Comparison of ENCODE assay signal across 8 cellular contexts in the genomic region with DNA sequence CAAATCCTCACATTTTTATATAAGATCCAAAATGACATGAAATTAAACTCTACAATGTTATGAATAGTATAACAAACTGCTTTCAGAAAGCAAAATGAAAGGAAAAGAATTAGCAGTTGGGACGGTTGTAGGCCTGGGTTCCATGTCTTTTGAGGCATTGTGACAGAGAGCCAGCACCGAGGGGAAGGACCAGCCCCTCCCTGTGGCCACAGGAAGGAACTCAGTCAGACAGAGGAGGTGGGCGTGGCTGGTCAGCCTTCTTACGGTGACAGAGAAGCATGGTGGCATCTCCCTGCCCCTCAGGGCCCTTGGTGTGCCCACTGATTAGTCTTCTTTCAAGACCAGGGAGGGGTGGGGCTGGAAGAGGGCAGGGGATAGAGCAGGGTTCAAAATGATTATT. TPM values are rescaled to one million over a fixed set of nuclear protein-coding genes. Genes with fewer than 3 reads are reported as not detected.
DNase-seq lines count a peak whose midpoint lies in the region; ATAC-seq, FAIRE-seq and TF ChIP-seq lines count a peak whose summit lies in the region.

No MANE protein-coding gene starts in this region.

- H3K4me1 ChIP-seq in SJCRH30 (peaks cover 7% of the 10 kb centered on the region; the same call in 1 of the 2 replicates), GM12878 (ENCODE audit: control insufficient read depth, insufficient read depth, low read length) (peaks cover 5% of the 10 kb centered on the region), lung (ENCODE audit: control insufficient read depth in 2 of 2, insufficient read depth in 2 of 2, low read length in 2 of 2) (peaks cover 0 to 36% of the 10 kb centered on the region in 2 donors)

- H3K9ac ChIP-seq in GM12878 (ENCODE audit: control insufficient read depth, insufficient read depth, low read length), result no peak overlapping the region

- RAD21 ChIA-PET in GM12878 (lab: Charles Lee; ENCODE audit: unreplicated experiment), result no interaction called here

- SMC1A ChIA-PET in GM12878 (lab: Charles Lee; ENCODE audit: uncharacterized antibody, unreplicated experiment), result no interaction called here

- in situ Hi-C loops in GM12878 (cut with MboI), result no loop called here

- H3K9me3 ChIP-seq in SJCRH30 (replicated peaks), result no peaks in the 10 kb centered on the region
- H3K9me3 ChIP-seq in GM12878 (replicated peaks; ENCODE audit: control insufficient read depth, insufficient read depth, low read length), result no peaks in the 10 kb centered on the region
- no peaks in the 10 kb centered on the region for H3K9me3 ChIP-seq in lung (ENCODE audit: control insufficient read depth in 2 of 2, insufficient read depth in 1 of 2, low read length in 1 of 2)

- DNase-seq in A172 (ENCODE audit: low spot score) (peak; percentile 66), GM10266 (ENCODE audit: extremely low spot score) (peak; percentile 65), SJCRH30 (peak; percentile 45 to 49), GM12878 (ENCODE audit: low read depth, low spot score) (no peak), lung (ENCODE audit: low spot score) (peak; percentile 69), sciatic nerve (ENCODE audit: low spot score) (no peak)

- ATAC-seq in HG03354 (IDR thresholded peaks at IDR 0.05; ENCODE audit: poor library complexity, severe bottlenecking, unreplicated experiment) (peak; percentile 71), GM12878 (peak; percentile 85), lung (ENCODE audit: insufficient read depth, low FRiP score) (no peak), sciatic nerve (no peak), GM19397 (IDR thresholded peaks at IDR 0.05; ENCODE audit: unreplicated experiment) (no peak)

- no peak for TF ChIP-seq EP300 in GM12878 (IDR thresholded peaks at IDR 0.05; ENCODE audit: borderline replicate concordance in 1 of 2, control insufficient read depth in 1 of 2, low read depth in 2 of 2, low read length in 2 of 2)

- WGBS in GM12878 (ENCODE audit: insufficient coverage, insufficient replicate concordance, low lambda C conversion rate, missing lambda C conversion rate), result 24% methylated on average over 4 of the region's 4 CpGs
- 9 to 18% methylated on average over 4 of the region's 4 CpGs for WGBS in lung, 2 donors

- POLR2A ChIA-PET in GM12878 (lab: Charles Lee), result no interaction called here

- H3K79me2 ChIP-seq in GM12878 (ENCODE audit: control insufficient read depth, insufficient read depth, low read length), result peaks cover 3% of the 10 kb centered on the region

- BruUV-seq in GM12878 (replicated peaks; lab: Mats Ljungman, UMichigan), result no TSS peak

- H3K27ac ChIP-seq in SJCRH30, result no peak overlapping the region
- H3K27ac ChIP-seq in GM12878 (ENCODE audit: control insufficient read depth, insufficient read depth), result no peak overlapping the region
- H3K27ac ChIP-seq in lung (ENCODE audit: low read depth in 1 of 2, low read length in 1 of 2), result peak overlapping the region in 1 of 2 donors; percentile 30

- intact Hi-C loops in GM12878 (cut with micrococcal nuclease; ENCODE audit: unreplicated experiment) (no loop called here), sciatic nerve (cut with DNase I) (loop anchor here (5.0 to 10.0 kb wide), 2 partner anchors 92 to 240 kb away; no protein-coding TSS in a partner anchor)

- TF ChIP-seq POLR2A in GM12878 (IDR thresholded peaks at IDR 0.05; ENCODE audit: low read depth, low read length), result no peak

- peak; percentile 37; the same call in 1 of the 2 replicates for TF ChIP-seq RAD21 in GM12878 (IDR thresholded peaks at IDR 0.05; ENCODE audit: insufficient read depth, low read depth, low read length)

- no peaks in the 10 kb centered on the region for H4K20me1 ChIP-seq in GM12878 (ENCODE audit: control insufficient read depth, insufficient read depth)

- H3K27me3 ChIP-seq in SJCRH30 (no peaks in the 10 kb centered on the region), GM12878 (replicated peaks in 1 of 2; ENCODE audit: control insufficient read depth in 2 of 2, insufficient read depth in 2 of 2, low read length in 1 of 2) (no peaks in the 10 kb centered on the region), lung (ENCODE audit: control insufficient read depth, insufficient read depth) (no peaks in the 10 kb centered on the region)

- H3K36me3 ChIP-seq in SJCRH30, result no peaks in the 10 kb centered on the region
- no peaks in the 10 kb centered on the region; a peak in 1 of 4 replicates for H3K36me3 ChIP-seq in GM12878 (ENCODE audit: control insufficient read depth in 2 of 2, insufficient read depth in 2 of 2, low read length in 1 of 2)
- peaks cover 2 to 30% of the 10 kb centered on the region in 2 donors for H3K36me3 ChIP-seq in lung (ENCODE audit: control insufficient read depth in 2 of 2, insufficient read depth in 2 of 2, low read length in 2 of 2)

- CTCF ChIA-PET in GM12878 (lab: Yijun Ruan, JAX), result no interaction called here

- H3K4me3 ChIP-seq in SJCRH30, result no peak overlapping the region
- no peak overlapping the region for H3K4me3 ChIP-seq in GM12878
- H3K4me3 ChIP-seq in lung, result no peak overlapping the region

- FAIRE-seq in GM12878 (lab: Jason Lieb, UNC), result peak; percentile 59

- no peak overlapping the region for H2AFZ ChIP-seq in GM12878 (ENCODE audit: control insufficient read depth, low read depth, low read length)

- peak; percentile 29 for TF ChIP-seq CTCF in GM10266 (IDR thresholded peaks at IDR 0.05; ENCODE audit: control insufficient read depth, insufficient read depth, low read depth, missing control alignments)
- TF ChIP-seq CTCF in GM12878 (IDR thresholded peaks at IDR 0.05 in 2 of 3, conservative IDR thresholded peaks at IDR 0.05 in 1 of 3; ENCODE audit: control insufficient read depth in 2 of 3, extremely low read depth in 1 of 3, insufficient read depth in 1 of 3, low read depth in 3 of 3, low read length in 3 of 3), result peak; percentile 31 to 47 (median 39)
- TF ChIP-seq CTCF in lung (IDR thresholded peaks at IDR 0.05; ENCODE audit: control extremely low read depth, extremely low read depth), result no peak

- no peak overlapping the region for H3K4me2 ChIP-seq in GM12878 (ENCODE audit: control insufficient read depth, insufficient read depth)

RNA-seq across cellular contexts. Expression of a gene that starts 5.7 kb away (rescaled TPM):
- total RNA-seq in A172 (2014; rRNA removed; shearing (Covaris generic)), result 4.0 and 5.1 TPM in 2 replicates
- total RNA-seq in SJCRH30 (2014; rRNA removed; shearing (Covaris generic)), result 5.6 and 5.7 TPM in 2 replicates
- 4.3 and 5.1 TPM in 2 replicates for total RNA-seq in GM12878 (2013; cell fraction: nucleolus; rRNA removed)
- total RNA-seq in GM12878 (2014; rRNA removed) (1.4 TPM in 2 replicates), GM12878 (2014; rRNA removed; fragmentation: Illumina TruSeq; extraction: Trizol) (1.1 TPM in 2 replicates), GM12878 (2021) (6.9 and 7.4 TPM in 2 replicates), lung (10 to 100 TPM in 1 of 2 donors, 1 to 10 TPM in 1; 6.0 to 15.3 TPM), sciatic nerve (10.0 TPM)
- 1.4 TPM for polyA plus RNA-seq in GM12878 (2011; ENCODE audit: low read depth)
- polyA plus RNA-seq in GM12878 (2011; rRNA removed) (0.72 and 1.7 TPM in 2 replicates), GM12878 (2014; fragmentation: Illumina TruSeq; extraction: Trizol) (1.2 and 1.8 TPM in 2 replicates), GM12878 (2014; fragmentation: Nextera tagmentation; extraction: Ambion mirVana) (under 1 TPM; 0.29 to 0.69 TPM), GM12878 (2014; rRNA removed) (2.7 and 3.7 TPM in 2 replicates), GM12878 (2016; fragmentation: Nextera tagmentation; extraction: Ambion mirVana) (1 to 10 TPM; 2.8 to 3.3 TPM), lung (10 to 100 TPM in 1 of 2 donors, 1 to 10 TPM in 1; 6.2 to 13.0 TPM)
- polyA plus RNA-seq in GM12878 (2011; cell fraction: cytosol; rRNA removed), result 2.5 and 2.7 TPM in 2 replicates
- polyA plus RNA-seq in GM12878 (2011; cell fraction: nucleus; rRNA removed), result 5.4 and 8.8 TPM in 2 replicates
- polyA plus RNA-seq in GM12878 (2012), result 3.7 and 4.1 TPM in 2 replicates
- 2.8 and 5.1 TPM in 2 replicates for polyA minus RNA-seq in GM12878 (2011; rRNA and poly(A)+ RNA removed)
- polyA minus RNA-seq in GM12878 (2011; cell fraction: cytosol; rRNA and poly(A)+ RNA removed), result 2.1 TPM in 2 replicates
- polyA minus RNA-seq in GM12878 (2011; cell fraction: nucleus; rRNA and poly(A)+ RNA removed), result 5.0 and 7.0 TPM in 2 replicates

RNA-seq across cellular contexts. Expression of a gene that starts 6.4 kb away (rescaled TPM):
- total RNA-seq in A172 (2014; rRNA removed; shearing (Covaris generic)), result 15.5 and 20.6 TPM in 2 replicates
- 20.4 and 21.1 TPM in 2 replicates for total RNA-seq in SJCRH30 (2014; rRNA removed; shearing (Covaris generic))
- total RNA-seq in GM12878 (2013; cell fraction: nucleolus; rRNA removed), result 44.1 and 54.1 TPM in 2 replicates
- total RNA-seq in GM12878 (2014; rRNA removed), result 9.7 and 9.9 TPM in 2 replicates
- 9.4 and 10.0 TPM in 2 replicates for total RNA-seq in GM12878 (2014; rRNA removed; fragmentation: Illumina TruSeq; extraction: Trizol)
- 50.2 and 50.8 TPM in 2 replicates for total RNA-seq in GM12878 (2021)
- polyA plus RNA-seq in GM12878 (2011; ENCODE audit: low read depth), result 20.3 TPM
- 28.3 and 45.4 TPM in 2 replicates for polyA plus RNA-seq in GM12878 (2011; rRNA removed)
- polyA plus RNA-seq in GM12878 (2011; cell fraction: cytosol; rRNA removed), result 50.4 and 59.0 TPM in 2 replicates
- polyA plus RNA-seq in GM12878 (2011; cell fraction: nucleus; rRNA removed), result 40.6 and 53.8 TPM in 2 replicates
- 21.3 and 31.1 TPM in 2 replicates for polyA plus RNA-seq in GM12878 (2012)
- 37.6 and 39.7 TPM in 2 replicates for polyA plus RNA-seq in GM12878 (2014; fragmentation: Illumina TruSeq; extraction: Trizol)
- polyA plus RNA-seq in GM12878 (2014; fragmentation: Nextera tagmentation; extraction: Ambion mirVana), result 1 to 10 TPM; 7.9 to 8.7 TPM
- polyA plus RNA-seq in GM12878 (2014; rRNA removed), result 41.1 and 43.5 TPM in 2 replicates
- 10 to 100 TPM; 53.2 to 72.2 TPM for polyA plus RNA-seq in GM12878 (2016; fragmentation: Nextera tagmentation; extraction: Ambion mirVana)
- 33.4 and 50.6 TPM in 2 replicates for polyA minus RNA-seq in GM12878 (2011; rRNA and poly(A)+ RNA removed)
- polyA minus RNA-seq in GM12878 (2011; cell fraction: cytosol; rRNA and poly(A)+ RNA removed), result 28.3 and 28.5 TPM in 2 replicates
- polyA minus RNA-seq in GM12878 (2011; cell fraction: nucleus; rRNA and poly(A)+ RNA removed), result 19.0 and 30.3 TPM in 2 replicates
- 10 to 100 TPM; 14.7 to 54.8 TPM for total RNA-seq in lung
- polyA plus RNA-seq in lung, result 10 to 100 TPM; 22.7 to 72.7 TPM
- 25.9 TPM for total RNA-seq in sciatic nerve

RNA-seq across cellular contexts. Expression of a gene that starts 23.9 kb away (rescaled TPM):
- total RNA-seq in A172 (2014; rRNA removed; shearing (Covaris generic)), result 0.12 TPM in 1 of 2 replicates, not detected in the other
- total RNA-seq in SJCRH30 (2014; rRNA removed; shearing (Covaris generic)), result not detected in 2 replicates
- not detected in 2 replicates for total RNA-seq in GM12878 (2013; cell fraction: nucleolus; rRNA removed)
- not detected in 2 replicates for total RNA-seq in GM12878 (2014; rRNA removed)
- total RNA-seq in GM12878 (2014; rRNA removed; fragmentation: Illumina TruSeq; extraction: Trizol), result not detected in 2 replicates
- total RNA-seq in GM12878 (2021), result not detected in 2 replicates
- polyA plus RNA-seq in GM12878 (2011; ENCODE audit: low read depth), result not detected
- polyA plus RNA-seq in GM12878 (2011; rRNA removed), result 0.03 TPM in 1 of 2 replicates, not detected in the other
- 0.03 and 0.10 TPM in 2 replicates for polyA plus RNA-seq in GM12878 (2011; cell fraction: cytosol; rRNA removed)
- polyA plus RNA-seq in GM12878 (2011; cell fraction: nucleus; rRNA removed), result 0.04 and 0.15 TPM in 2 replicates
- polyA plus RNA-seq in GM12878 (2012), result not detected in 2 replicates
- not detected in 2 replicates for polyA plus RNA-seq in GM12878 (2014; fragmentation: Illumina TruSeq; extraction: Trizol)
- not detected for polyA plus RNA-seq in GM12878 (2014; fragmentation: Nextera tagmentation; extraction: Ambion mirVana)
- not detected in 2 replicates for polyA plus RNA-seq in GM12878 (2014; rRNA removed)
- not detected for polyA plus RNA-seq in GM12878 (2016; fragmentation: Nextera tagmentation; extraction: Ambion mirVana)
- not detected in 2 replicates for polyA minus RNA-seq in GM12878 (2011; rRNA and poly(A)+ RNA removed)
- not detected in 2 replicates for polyA minus RNA-seq in GM12878 (2011; cell fraction: cytosol; rRNA and poly(A)+ RNA removed)
- not detected in 2 replicates for polyA minus RNA-seq in GM12878 (2011; cell fraction: nucleus; rRNA and poly(A)+ RNA removed)
- under 1 TPM; 0.14 to 0.43 TPM for total RNA-seq in lung
- polyA plus RNA-seq in lung, result under 1 TPM; 0.18 to 0.21 TPM
- total RNA-seq in sciatic nerve, result not detected

RNA-seq across cellular contexts. Expression of a gene that starts 30.8 kb away (rescaled TPM):
- total RNA-seq in A172 (2014; rRNA removed; shearing (Covaris generic)), result 6.4 and 8.0 TPM in 2 replicates
- total RNA-seq in SJCRH30 (2014; rRNA removed; shearing (Covaris generic)), result 3.5 and 3.9 TPM in 2 replicates
- total RNA-seq in GM12878 (2013; cell fraction: nucleolus; rRNA removed), result 0.24 and 0.40 TPM in 2 replicates
- total RNA-seq in GM12878 (2014; rRNA removed) (not detected in 2 replicates), GM12878 (2014; rRNA removed; fragmentation: Illumina TruSeq; extraction: Trizol) (not detected in 2 replicates), GM12878 (2021) (0.13 and 0.56 TPM in 2 replicates), lung (10 to 100 TPM; 35.3 to 44.5 TPM), sciatic nerve (44.0 TPM)
- not detected for polyA plus RNA-seq in GM12878 (2011; ENCODE audit: low read depth)
- polyA plus RNA-seq in GM12878 (2011; rRNA removed) (not detected in 2 replicates), GM12878 (2014; fragmentation: Illumina TruSeq; extraction: Trizol) (not detected in 2 replicates), GM12878 (2014; fragmentation: Nextera tagmentation; extraction: Ambion mirVana) (not detected), GM12878 (2014; rRNA removed) (0.10 TPM in 1 of 2 replicates, not detected in the other), GM12878 (2016; fragmentation: Nextera tagmentation; extraction: Ambion mirVana) (under 1 TPM in 1 of 2 experiments, not detected in 1; 0.08 TPM), lung (10 to 100 TPM; 19.5 to 23.6 TPM)
- 0.02 and 0.04 TPM in 2 replicates for polyA plus RNA-seq in GM12878 (2011; cell fraction: cytosol; rRNA removed)
- not detected in 2 replicates for polyA plus RNA-seq in GM12878 (2011; cell fraction: nucleus; rRNA removed)
- polyA plus RNA-seq in GM12878 (2012), result 0.10 TPM in 1 of 2 replicates, not detected in the other
- polyA minus RNA-seq in GM12878 (2011; rRNA and poly(A)+ RNA removed), result not detected in 2 replicates
- 0.62 and 0.67 TPM in 2 replicates for polyA minus RNA-seq in GM12878 (2011; cell fraction: cytosol; rRNA and poly(A)+ RNA removed)
- polyA minus RNA-seq in GM12878 (2011; cell fraction: nucleus; rRNA and poly(A)+ RNA removed), result 0.10 TPM in 1 of 2 replicates, not detected in the other

Comparison
In these comparisons a context has a peak if more than half of its experiments do, and no peak if none do; other contexts are left out.
1. DNase-seq: peak in A172 (single experiment), GM10266 (single experiment), SJCRH30 (2 of 2) and lung (single experiment); none in GM12878 (single experiment) and sciatic nerve (single experiment).
2. ATAC-seq: peak in HG03354 (single experiment) and GM12878 (single experiment); none in lung (single experiment), sciatic nerve (single experiment) and GM19397 (single experiment).